Comparison of ENCODE assay signal across 14 cellular contexts in the genomic region with DNA sequence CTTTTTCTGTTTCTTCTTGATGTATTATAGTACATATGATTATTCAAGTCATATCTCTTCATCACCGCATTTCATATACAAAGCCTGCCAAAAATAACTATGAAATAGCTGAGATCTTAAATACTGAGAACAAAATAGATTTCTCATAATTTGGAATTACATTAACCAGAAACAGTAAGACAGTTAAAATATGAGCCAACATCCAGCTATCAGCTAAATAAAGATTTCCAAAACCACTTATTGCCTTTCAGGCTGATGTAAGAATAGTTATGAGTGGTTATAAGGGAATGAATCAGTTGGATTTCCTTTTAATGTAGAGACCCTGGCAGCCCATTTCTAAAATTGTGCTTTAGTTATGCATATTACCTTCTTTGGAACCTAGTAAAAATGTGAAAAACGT. TPM values are rescaled to one million over a fixed set of nuclear protein-coding genes. Genes with fewer than 3 reads are reported as not detected.
A peak's percentile ranks its signal among the peaks of the same experiment; 100 is the strongest.
DNase-seq lines count a peak whose midpoint lies in the region; ATAC-seq, FAIRE-seq and TF ChIP-seq lines count a peak whose summit lies in the region.
"Had no signal": no experiment of that assay in that cellular context is flagged by ENCODE, and none has a peak within 500 bp of the region (broad histone marks: within the 10 kb centered on the region; RNA-seq: fewer than 3 reads in every experiment).

No MANE protein-coding gene starts in this region.

- no peak for TF ChIP-seq POLR2A in endothelial cell of umbilical vein (IDR thresholded peaks at IDR 0.05; ENCODE audit: low read depth, low read length)
- no peak for TF ChIP-seq POLR2A in HepG2 (IDR thresholded peaks at IDR 0.05; ENCODE audit: insufficient read depth in 1 of 2, low read depth in 2 of 2, low read length in 2 of 2)

- H4K91ac ChIP-seq in H9 (ENCODE audit: insufficient read length, low read depth, low read length): no peak overlapping the region

- H3K23me2 ChIP-seq in H9 (ENCODE audit: insufficient read length, low read depth, low read length, poor library complexity, severe bottlenecking): no peaks in the 10 kb centered on the region

- H2AFZ ChIP-seq in SK-N-SH (ENCODE audit: low read depth) (no peak overlapping the region), endothelial cell of umbilical vein (ENCODE audit: low read depth, low read length) (no peak overlapping the region), H9 (ENCODE audit: low read length) (no peak overlapping the region), HepG2 (ENCODE audit: low read length) (no peak overlapping the region)

- H3K9me3 Mint-ChIP-seq in mesothelial cell of epicardium (no peaks in the 10 kb centered on the region), H9 (no peaks in the 10 kb centered on the region)
- H3K9me3 Mint-ChIP-seq in stimulated activated effector memory CD8-positive, alpha-beta T cell treated with anti-CD3 and anti-CD28 coated beads, Interleukin-12 subunit alpha, Interleukin-12 subunit beta, amount 100 ng/mL, for 72 hours: no peaks in the 10 kb centered on the region
- H3K9me3 Mint-ChIP-seq: CD14-positive monocyte; CD8-positive, alpha-beta T cell had no signal

- peak; percentile 60 for ATAC-seq in stimulated activated effector memory CD8-positive, alpha-beta T cell treated with anti-CD3 and anti-CD28 coated beads, Interleukin-12 subunit alpha, Interleukin-12 subunit beta, amount 100 ng/mL, for 72 hours
- ATAC-seq in HepG2: no peak

- no peak overlapping the region for H2BK5ac ChIP-seq in H9 (ENCODE audit: insufficient read length, low read length)

- H3K36me3 Mint-ChIP-seq in mesothelial cell of epicardium (no peaks in the 10 kb centered on the region), H9 (ENCODE audit: insufficient read depth in 1 of 3, low read depth in 3 of 3) (no peaks in the 10 kb centered on the region)
- no peaks in the 10 kb centered on the region for H3K36me3 Mint-ChIP-seq in stimulated activated effector memory CD8-positive, alpha-beta T cell treated with anti-CD3 and anti-CD28 coated beads, Interleukin-12 subunit alpha, Interleukin-12 subunit beta, amount 100 ng/mL, for 72 hours
- H3K36me3 Mint-ChIP-seq: CD14-positive monocyte; CD8-positive, alpha-beta T cell had no signal

- H3K4me3 ChIP-seq in SK-N-SH (ENCODE audit: low read depth in 2 of 2, low read length in 1 of 2) (no peak overlapping the region), endothelial cell of umbilical vein (replicated peaks in 1 of 3; ENCODE audit: insufficient read depth in 1 of 3, low read depth in 1 of 3, low read length in 3 of 3) (no peak overlapping the region), HepG2 (replicated peaks in 1 of 3; ENCODE audit: insufficient read depth in 1 of 3, low read depth in 2 of 3, low read length in 3 of 3) (no peak overlapping the region)
- H3K4me3 ChIP-seq: A549 had no signal

- BruUV-seq in endothelial cell of umbilical vein (replicated peaks; lab: Mats Ljungman, UMichigan): no TSS peak
- BruUV-seq in HepG2 (replicated peaks; lab: Mats Ljungman, UMichigan): no TSS peak

- H3K23ac ChIP-seq in H9 (ENCODE audit: insufficient read length, low read depth, low read length): no peak overlapping the region

- H3K4me2 ChIP-seq in SK-N-SH (no peak overlapping the region), endothelial cell of umbilical vein (ENCODE audit: insufficient read depth, low read length) (no peak overlapping the region), H9 (ENCODE audit: insufficient read depth, insufficient read length, low read length) (no peak overlapping the region), HepG2 (ENCODE audit: low read depth, low read length) (no peak overlapping the region)
- H3K4me2 ChIP-seq: A549 had no signal

- DNase-seq in SK-N-SH: no peak
- DNase-seq in endothelial cell of umbilical vein (ENCODE audit: low read depth, low spot score): no peak
- no peak for DNase-seq in mesothelial cell of epicardium (ENCODE audit: low spot score in 2 of 2, unreplicated experiment in 2 of 2)
- DNase-seq in stimulated activated effector memory CD8-positive, alpha-beta T cell treated with anti-CD3 and anti-CD28 coated beads, Interleukin-12 subunit alpha, Interleukin-12 subunit beta, amount 100 ng/mL, for 72 hours (ENCODE audit: low spot score in 2 of 2): no peak
- no peak for DNase-seq in T-helper 9 cell
- DNase-seq in H9: no peak
- DNase-seq in HepG2 (ENCODE audit: low spot score): no peak
- no peak for DNase-seq in kidney tubule cell (ENCODE audit: low spot score)
- DNase-seq: DMS153 had no signal

- POLR2A ChIA-PET in SK-N-SH (lab: Yijun Ruan, JAX): no interaction called here
- POLR2A ChIA-PET in endothelial cell of umbilical vein (lab: Charles Lee): no interaction called here
- POLR2A ChIA-PET in HepG2 (lab: Yijun Ruan, JAX): no interaction called here

- intact Hi-C loops in endothelial cell of umbilical vein (cut with micrococcal nuclease) (loop anchor here (5.0 kb wide), 1 partner anchor 531 kb away; no protein-coding TSS in a partner anchor), HepG2 (cut with micrococcal nuclease; ENCODE audit: unreplicated experiment) (loop anchor here (2.0 to 5.0 kb wide), 3 partner anchors 126 to 439 kb away; partner anchors contain the start of genes IRAK4 and PUS7L)

- H3K4me3 Mint-ChIP-seq in mesothelial cell of epicardium (no peak overlapping the region), H9 (no peak overlapping the region)
- no peak overlapping the region for H3K4me3 Mint-ChIP-seq in stimulated activated effector memory CD8-positive, alpha-beta T cell treated with anti-CD3 and anti-CD28 coated beads, Interleukin-12 subunit alpha, Interleukin-12 subunit beta, amount 100 ng/mL, for 72 hours
- H3K4me3 Mint-ChIP-seq: CD14-positive monocyte; CD8-positive, alpha-beta T cell had no signal

- H3K4me1 Mint-ChIP-seq in mesothelial cell of epicardium: peaks cover 55% of the 10 kb centered on the region
- no peaks in the 10 kb centered on the region for H3K4me1 Mint-ChIP-seq in stimulated activated effector memory CD8-positive, alpha-beta T cell treated with anti-CD3 and anti-CD28 coated beads, Interleukin-12 subunit alpha, Interleukin-12 subunit beta, amount 100 ng/mL, for 72 hours
- H3K4me1 Mint-ChIP-seq in H9: peaks cover 0 to 5% of the 10 kb centered on the region in 2 experiments; a peak in 2 of 4 replicates
- H3K4me1 Mint-ChIP-seq: CD14-positive monocyte had no signal

- TF ChIP-seq EP300 in SK-N-SH (IDR thresholded peaks at IDR 0.05; ENCODE audit: borderline replicate concordance in 1 of 2, low read depth in 1 of 2, low read length in 1 of 2): no peak
- no peak for TF ChIP-seq EP300 in HepG2 (IDR thresholded peaks at IDR 0.05; ENCODE audit: low read depth in 2 of 2, low read length in 2 of 2)
- TF ChIP-seq EP300 in HepG2 (CRISPR knock-in tag; IDR thresholded peaks at IDR 0.05; ENCODE audit: borderline replicate concordance): no peak

- 18% methylated on average over 2 of the region's 2 CpGs for WGBS in SK-N-SH (ENCODE audit: low lambda C conversion rate)
- no CpG with 5 or more reads among the region's 2 CpGs for WGBS in H9 (ENCODE audit: extremely low coverage, insufficient read length, low lambda C conversion rate)
- 61% methylated on average over 2 of the region's 2 CpGs for WGBS in HepG2 (ENCODE audit: low lambda C conversion rate)

- H3K9me1 ChIP-seq in endothelial cell of umbilical vein (replicated peaks; ENCODE audit: control insufficient read depth, extremely low read depth, insufficient read depth, low read length): no peaks in the 10 kb centered on the region

- H2BK20ac ChIP-seq in H9 (ENCODE audit: low read depth, low read length, poor library complexity, severe bottlenecking): no peak overlapping the region

- H3K27me3 Mint-ChIP-seq in mesothelial cell of epicardium (ENCODE audit: low read depth) (no peaks in the 10 kb centered on the region), H9 (ENCODE audit: low read depth) (no peaks in the 10 kb centered on the region)

- H4K5ac ChIP-seq in H9 (ENCODE audit: insufficient read length, low read depth, low read length): no peak overlapping the region

- no peak overlapping the region for H3K14ac ChIP-seq in H9 (ENCODE audit: insufficient read depth, low read length)

- H2BK15ac ChIP-seq in H9 (ENCODE audit: low read depth, low read length): no peak overlapping the region

- H3K9me3 ChIP-seq in SK-N-SH (no peaks in the 10 kb centered on the region), endothelial cell of umbilical vein (replicated peaks; ENCODE audit: control insufficient read depth, insufficient read depth, low read length) (no peaks in the 10 kb centered on the region), H9 (ENCODE audit: control insufficient read depth, low read depth, low read length) (no peaks in the 10 kb centered on the region), HepG2 (ENCODE audit: low read length) (no peaks in the 10 kb centered on the region)
- H3K9me3 ChIP-seq: A549 had no signal

- FAIRE-seq in endothelial cell of umbilical vein (lab: Jason Lieb, UNC) (peak; percentile 8), HepG2 (lab: Jason Lieb, UNC) (no peak)
- FAIRE-seq: D721Med, GM12891 had no signal

- no peak overlapping the region for H3K4ac ChIP-seq in H9 (ENCODE audit: low read depth, low read length)

- H3K4me1 ChIP-seq in SK-N-SH (ENCODE audit: control insufficient read depth in 1 of 2, insufficient read depth in 2 of 2, low read depth in 1 of 2, low read length in 1 of 2): no peaks in the 10 kb centered on the region; a peak in 1 of 4 replicates
- no peaks in the 10 kb centered on the region for H3K4me1 ChIP-seq in endothelial cell of umbilical vein (ENCODE audit: control insufficient read depth, extremely low read depth, insufficient read depth, low read length)
- no peaks in the 10 kb centered on the region for H3K4me1 ChIP-seq in H9 (ENCODE audit: insufficient read depth, low read length)
- H3K4me1 ChIP-seq in HepG2 (ENCODE audit: insufficient read depth, low read length): 0 out of 2 replicates have a peak, but pooled peaks cover 4% of the 10 kb centered on the region
- H3K4me1 ChIP-seq: A549 had no signal

- no peaks in the 10 kb centered on the region for H4K20me1 ChIP-seq in SK-N-SH (ENCODE audit: insufficient read depth)
- no peaks in the 10 kb centered on the region for H4K20me1 ChIP-seq in endothelial cell of umbilical vein (replicated peaks; ENCODE audit: control insufficient read depth, extremely low read depth, insufficient read depth, low read length)
- no peaks in the 10 kb centered on the region for H4K20me1 ChIP-seq in H9 (ENCODE audit: control insufficient read depth, insufficient read depth, insufficient read length)
- no peaks in the 10 kb centered on the region for H4K20me1 ChIP-seq in HepG2 (ENCODE audit: insufficient read depth, low read length)

- no peak overlapping the region for H3T11ph ChIP-seq in H9 (ENCODE audit: low read length)

- no peak overlapping the region for H3K56ac ChIP-seq in H9 (ENCODE audit: insufficient read length, low read depth, low read length)

- H3K9me2 ChIP-seq in SK-N-SH: no peaks in the 10 kb centered on the region

- no peak overlapping the region for H2BK12ac ChIP-seq in H9 (ENCODE audit: insufficient read length, low read depth, low read length)

- in situ Hi-C loops in HepG2 (cut with HindIII; ENCODE audit: extremely low pct_ligation_motif_present, low pct_unique_long_range_greater_than_20kb): loop anchor here (5.0 to 25.0 kb wide), 2 partner anchors 106 to 371 kb away; no protein-coding TSS in a partner anchor

- H3K79me2 ChIP-seq in SK-N-SH (ENCODE audit: insufficient read depth): no peaks in the 10 kb centered on the region
- H3K79me2 ChIP-seq in endothelial cell of umbilical vein (ENCODE audit: control insufficient read depth, insufficient read depth, low read length): no peaks in the 10 kb centered on the region
- H3K79me2 ChIP-seq in H9 (ENCODE audit: insufficient read depth, low read length): no peaks in the 10 kb centered on the region
- no peaks in the 10 kb centered on the region for H3K79me2 ChIP-seq in HepG2 (ENCODE audit: insufficient read depth, low read length)

- H3K79me1 ChIP-seq in H9 (ENCODE audit: insufficient read depth, low read depth, low read length, poor library complexity, severe bottlenecking): no peaks in the 10 kb centered on the region

- H4K8ac ChIP-seq in H9 (replicated peaks; ENCODE audit: insufficient read length, low read depth, low read length): no peak overlapping the region

- H2BK120ac ChIP-seq in H9 (ENCODE audit: low read depth, low read length, poor library complexity, severe bottlenecking): no peak overlapping the region

- H3K36me3 ChIP-seq in SK-N-SH (replicated peaks in 1 of 2; ENCODE audit: control insufficient read depth in 1 of 2, insufficient read depth in 2 of 2, low read length in 1 of 2) (no peaks in the 10 kb centered on the region), endothelial cell of umbilical vein (ENCODE audit: control insufficient read depth in 2 of 2, extremely low read depth in 1 of 2, insufficient read depth in 2 of 2, low read length in 2 of 2) (no peaks in the 10 kb centered on the region), HepG2 (replicated peaks in 1 of 2; ENCODE audit: control insufficient read depth in 1 of 2, insufficient read depth in 2 of 2, low read length in 2 of 2) (no peaks in the 10 kb centered on the region)

- H3K27ac ChIP-seq in SK-N-SH (ENCODE audit: low read depth in 2 of 2, low read length in 1 of 2): peak overlapping the region in 1 of 2 experiments; percentile 61; a peak in 1 of 4 replicates
- no peak overlapping the region for H3K27ac ChIP-seq in endothelial cell of umbilical vein (ENCODE audit: insufficient read depth, low read depth, low read length)
- no peak overlapping the region for H3K27ac ChIP-seq in H9 (ENCODE audit: insufficient read length, low read depth, low read length)
- H3K27ac ChIP-seq in HepG2 (ENCODE audit: extremely low read length, insufficient read depth, low read length): no peak overlapping the region
- H3K27ac ChIP-seq: A549 had no signal

- CTCF ChIA-PET in SK-N-SH (lab: Yijun Ruan, JAX) (interaction anchor here (0.6 to 4.0 kb wide), 45 partner anchors 9 to 1065 kb away, joined by 3 to 87 read pairs (median 5); partner anchors contain the start of genes ADAMTS20, IRAK4, PUS7L and TMEM117), endothelial cell of umbilical vein (lab: Charles Lee) (interaction anchor here (0.9 to 5.3 kb wide), 16 partner anchors 11 to 534 kb away, joined by 3 to 137 read pairs (median 9); partner anchors contain the start of genes IRAK4, PUS7L and TWF1), HepG2 (lab: Yijun Ruan, JAX; ENCODE audit: low intra/inter-chr PET ratio, low total read pairs) (interaction anchor here (1.3 to 2.9 kb wide), 3 partner anchors 107 to 438 kb away, joined by 5 to 44 read pairs (median 8); no protein-coding TSS in a partner anchor)

- no peak overlapping the region for H2AK5ac ChIP-seq in H9 (ENCODE audit: insufficient read length, low read length)

- no peak overlapping the region for H3K18ac ChIP-seq in H9 (ENCODE audit: insufficient read length, low read depth, low read length)

- peaks cover 6% of the 10 kb centered on the region for H3F3A ChIP-seq in SK-N-SH (replicated peaks; ENCODE audit: insufficient read depth)

- TF ChIP-seq CTCF in SK-N-SH (IDR thresholded peaks at IDR 0.05) (no peak), endothelial cell of umbilical vein (IDR thresholded peaks at IDR 0.05; ENCODE audit: extremely low read depth in 1 of 2, insufficient read depth in 1 of 2, low read depth in 1 of 2, low read length in 2 of 2) (no peak), mesothelial cell of epicardium (IDR thresholded peaks at IDR 0.05; ENCODE audit: unreplicated experiment) (no peak), H9 (conservative IDR thresholded peaks at IDR 0.05) (no peak), HepG2 (CRISPR knock-in tag; IDR thresholded peaks at IDR 0.05) (no peak)

- H3K27ac Mint-ChIP-seq in mesothelial cell of epicardium: peak overlapping the region; percentile 89
- H3K27ac Mint-ChIP-seq in stimulated activated effector memory CD8-positive, alpha-beta T cell treated with anti-CD3 and anti-CD28 coated beads, Interleukin-12 subunit alpha, Interleukin-12 subunit beta, amount 100 ng/mL, for 72 hours: no peak overlapping the region
- H3K27ac Mint-ChIP-seq in H9: no peak overlapping the region
- H3K27ac Mint-ChIP-seq: CD8-positive, alpha-beta T cell had no signal

- H3K9ac ChIP-seq in SK-N-SH: no peak overlapping the region
- no peak overlapping the region for H3K9ac ChIP-seq in endothelial cell of umbilical vein (replicated peaks; ENCODE audit: extremely low read depth, insufficient read depth, low read length)
- H3K9ac ChIP-seq in H9 (ENCODE audit: extremely low read depth, insufficient read length, low read length): no peak overlapping the region
- no peak overlapping the region for H3K9ac ChIP-seq in HepG2 (ENCODE audit: insufficient read depth, low read depth, low read length)

- dilution Hi-C loops in endothelial cell of umbilical vein (cut with MboI; ENCODE audit: extremely low pct_ligation_motif_present, low sequenced_read_pairs): no loop called here

- H3K27me3 ChIP-seq in SK-N-SH (ENCODE audit: insufficient read depth) (no peaks in the 10 kb centered on the region), endothelial cell of umbilical vein (ENCODE audit: control insufficient read depth in 2 of 2, insufficient read depth in 2 of 2, low read length in 2 of 2) (no peaks in the 10 kb centered on the region), H9 (ENCODE audit: insufficient read depth, low read length) (no peaks in the 10 kb centered on the region), HepG2 (ENCODE audit: control insufficient read depth in 1 of 2, insufficient read depth in 2 of 2, low read length in 2 of 2) (no peaks in the 10 kb centered on the region)

- TF ChIP-seq RAD21 in SK-N-SH (IDR thresholded peaks at IDR 0.05; ENCODE audit: low read length) (no peak), HepG2 (CRISPR knock-in tag; IDR thresholded peaks at IDR 0.05) (no peak)

RNA-seq across cellular contexts. Expression of gene TMEM117, which starts 47.4 kb away (rescaled TPM):
- polyA plus RNA-seq in SK-N-SH (2012; rRNA removed) (0.81 and 1.0 TPM in 2 replicates), endothelial cell of umbilical vein (1.1 and 1.2 TPM in 2 replicates), HepG2 (2011; rRNA removed) (2.8 and 3.6 TPM in 2 replicates)
- polyA plus RNA-seq in SK-N-SH (2012; cell fraction: cytosol; rRNA removed): 1.8 and 2.0 TPM in 2 replicates
- polyA plus RNA-seq in SK-N-SH (2012; cell fraction: nucleus; rRNA removed): 0.35 and 0.99 TPM in 2 replicates
- total RNA-seq in endothelial cell of umbilical vein (2.7 and 3.8 TPM in 2 replicates), mesothelial cell of epicardium (31.5 to 35.3 TPM (median 32.9 TPM) in 3 replicates), H9 (2021) (1.3 and 1.7 TPM in 2 replicates), HepG2 (2016; rRNA removed; fragmentation: Illumina TruSeq; extraction: Trizol) (6.5 and 8.5 TPM in 2 replicates)
- polyA plus RNA-seq in endothelial cell of umbilical vein (2011; cell fraction: cytosol; rRNA removed): 0.90 and 1.1 TPM in 2 replicates
- 0.88 and 1.2 TPM in 2 replicates for polyA plus RNA-seq in endothelial cell of umbilical vein (2011; cell fraction: nucleus; rRNA removed)
- 0.79 and 0.95 TPM in 2 replicates for polyA plus RNA-seq in endothelial cell of umbilical vein (2012)
- 2.7 and 3.6 TPM in 2 replicates for polyA minus RNA-seq in endothelial cell of umbilical vein
- polyA minus RNA-seq in endothelial cell of umbilical vein (2011; cell fraction: cytosol; rRNA and poly(A)+ RNA removed): 3.0 TPM
- 3.1 and 4.0 TPM in 2 replicates for polyA minus RNA-seq in endothelial cell of umbilical vein (2011; cell fraction: nucleus; rRNA and poly(A)+ RNA removed)
- 1.9 and 2.8 TPM in 2 replicates for total RNA-seq in HepG2 (2016; cell fraction: cytosol; rRNA removed; fragmentation: Illumina TruSeq; extraction: Trizol; ENCODE audit: low read depth)
- total RNA-seq in HepG2 (2016; cell fraction: insoluble cytoplasmic fraction; rRNA removed; fragmentation: Illumina TruSeq; extraction: Trizol): 6.7 and 8.8 TPM in 2 replicates
- 7.0 and 7.1 TPM in 2 replicates for total RNA-seq in HepG2 (2016; cell fraction: membrane; rRNA removed; fragmentation: Illumina TruSeq; extraction: Trizol)
- 14.7 and 19.2 TPM in 2 replicates for total RNA-seq in HepG2 (2016; cell fraction: nucleus; rRNA removed; fragmentation: Illumina TruSeq; extraction: Trizol)
- polyA plus RNA-seq in HepG2 (2011; cell fraction: cytosol; rRNA removed): 1.8 and 3.4 TPM in 2 replicates
- polyA plus RNA-seq in HepG2 (2011; cell fraction: nucleus; rRNA removed): 1.5 and 1.7 TPM in 2 replicates
- polyA plus RNA-seq in HepG2 (2012): 3.4 and 3.7 TPM in 2 replicates
- polyA plus RNA-seq in HepG2 (2016; cell fraction: cytosol; fragmentation: Illumina TruSeq; extraction: Trizol; ENCODE audit: low read depth): 1.5 and 2.8 TPM in 2 replicates
- 5.9 and 7.3 TPM in 2 replicates for polyA plus RNA-seq in HepG2 (2016; cell fraction: insoluble cytoplasmic fraction; fragmentation: Illumina TruSeq; extraction: Trizol; ENCODE audit: low read depth)
- polyA plus RNA-seq in HepG2 (2016; cell fraction: membrane; fragmentation: Illumina TruSeq; extraction: Trizol; ENCODE audit: low read depth): 4.7 and 5.1 TPM in 2 replicates
- polyA plus RNA-seq in HepG2 (2016; cell fraction: nucleus; fragmentation: Illumina TruSeq; extraction: Trizol; ENCODE audit: insufficient read depth, low read depth): 6.2 and 6.8 TPM in 2 replicates
- polyA minus RNA-seq in HepG2 (2011; rRNA and poly(A)+ RNA removed; ENCODE audit: low replicate concordance): 2.4 and 2.6 TPM in 2 replicates
- polyA minus RNA-seq in HepG2 (2011; cell fraction: cytosol; rRNA and poly(A)+ RNA removed): 2.4 and 4.6 TPM in 2 replicates
- polyA minus RNA-seq in HepG2 (2011; cell fraction: nucleus; rRNA and poly(A)+ RNA removed): 14.3 and 16.4 TPM in 2 replicates

Comparison
In these comparisons a context has a peak if more than half of its experiments do, and no peak if none do; other contexts are left out.
1. Of the 25 proteins assayed by ChIP-seq in both HepG2 and SK-N-SH: peak only in HepG2: none; only in SK-N-SH: NFIC, PBX3 and TCF12; in both: none; in neither: 22.